1 cellular context compared by ENCODE assay signal in the genomic region with DNA sequence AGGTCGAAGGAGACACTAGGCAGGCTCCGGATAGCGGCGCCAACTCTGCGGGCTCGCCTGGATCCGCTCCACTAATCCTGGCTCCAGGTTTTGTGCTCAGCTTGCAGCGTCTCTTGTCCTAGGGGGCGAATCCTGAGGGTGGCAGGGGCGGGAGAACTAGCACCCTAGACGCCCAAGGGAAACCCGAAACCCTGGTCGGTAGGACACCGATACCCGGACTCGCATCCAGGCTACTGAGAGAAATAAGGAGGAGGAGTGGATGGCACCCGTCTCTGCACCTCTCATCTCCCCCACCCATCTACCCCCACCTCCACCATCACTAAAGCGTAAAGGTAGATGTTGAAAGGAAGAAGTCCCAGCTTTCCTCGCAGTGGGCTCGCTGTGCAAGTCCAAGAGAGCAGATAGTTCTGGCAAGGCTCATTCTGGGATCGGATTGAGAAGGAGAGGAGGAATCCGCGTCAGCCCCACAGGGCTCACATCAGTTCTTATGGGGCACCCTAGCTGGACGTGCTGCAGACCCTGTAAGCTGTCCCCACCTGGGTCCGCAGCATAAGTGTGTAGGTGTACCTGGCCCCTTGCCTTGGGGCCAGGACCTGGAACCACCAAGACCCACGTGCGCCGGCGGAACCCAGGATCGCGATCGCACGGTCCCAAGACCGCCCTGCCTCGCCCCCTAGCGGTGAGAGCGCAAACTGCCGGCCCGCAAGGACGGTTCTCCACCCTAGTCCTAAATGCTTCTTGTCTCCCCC.
TF ChIP-seq lines count a peak whose summit lies in the region.

No MANE protein-coding gene starts in this region.

TF ChIP-seq in K562, 482 proteins besides CTCF, POLR2A, EP300 and RAD21 (continued from another document and continues in another):
- TF ChIP-seq, protein P1, sequence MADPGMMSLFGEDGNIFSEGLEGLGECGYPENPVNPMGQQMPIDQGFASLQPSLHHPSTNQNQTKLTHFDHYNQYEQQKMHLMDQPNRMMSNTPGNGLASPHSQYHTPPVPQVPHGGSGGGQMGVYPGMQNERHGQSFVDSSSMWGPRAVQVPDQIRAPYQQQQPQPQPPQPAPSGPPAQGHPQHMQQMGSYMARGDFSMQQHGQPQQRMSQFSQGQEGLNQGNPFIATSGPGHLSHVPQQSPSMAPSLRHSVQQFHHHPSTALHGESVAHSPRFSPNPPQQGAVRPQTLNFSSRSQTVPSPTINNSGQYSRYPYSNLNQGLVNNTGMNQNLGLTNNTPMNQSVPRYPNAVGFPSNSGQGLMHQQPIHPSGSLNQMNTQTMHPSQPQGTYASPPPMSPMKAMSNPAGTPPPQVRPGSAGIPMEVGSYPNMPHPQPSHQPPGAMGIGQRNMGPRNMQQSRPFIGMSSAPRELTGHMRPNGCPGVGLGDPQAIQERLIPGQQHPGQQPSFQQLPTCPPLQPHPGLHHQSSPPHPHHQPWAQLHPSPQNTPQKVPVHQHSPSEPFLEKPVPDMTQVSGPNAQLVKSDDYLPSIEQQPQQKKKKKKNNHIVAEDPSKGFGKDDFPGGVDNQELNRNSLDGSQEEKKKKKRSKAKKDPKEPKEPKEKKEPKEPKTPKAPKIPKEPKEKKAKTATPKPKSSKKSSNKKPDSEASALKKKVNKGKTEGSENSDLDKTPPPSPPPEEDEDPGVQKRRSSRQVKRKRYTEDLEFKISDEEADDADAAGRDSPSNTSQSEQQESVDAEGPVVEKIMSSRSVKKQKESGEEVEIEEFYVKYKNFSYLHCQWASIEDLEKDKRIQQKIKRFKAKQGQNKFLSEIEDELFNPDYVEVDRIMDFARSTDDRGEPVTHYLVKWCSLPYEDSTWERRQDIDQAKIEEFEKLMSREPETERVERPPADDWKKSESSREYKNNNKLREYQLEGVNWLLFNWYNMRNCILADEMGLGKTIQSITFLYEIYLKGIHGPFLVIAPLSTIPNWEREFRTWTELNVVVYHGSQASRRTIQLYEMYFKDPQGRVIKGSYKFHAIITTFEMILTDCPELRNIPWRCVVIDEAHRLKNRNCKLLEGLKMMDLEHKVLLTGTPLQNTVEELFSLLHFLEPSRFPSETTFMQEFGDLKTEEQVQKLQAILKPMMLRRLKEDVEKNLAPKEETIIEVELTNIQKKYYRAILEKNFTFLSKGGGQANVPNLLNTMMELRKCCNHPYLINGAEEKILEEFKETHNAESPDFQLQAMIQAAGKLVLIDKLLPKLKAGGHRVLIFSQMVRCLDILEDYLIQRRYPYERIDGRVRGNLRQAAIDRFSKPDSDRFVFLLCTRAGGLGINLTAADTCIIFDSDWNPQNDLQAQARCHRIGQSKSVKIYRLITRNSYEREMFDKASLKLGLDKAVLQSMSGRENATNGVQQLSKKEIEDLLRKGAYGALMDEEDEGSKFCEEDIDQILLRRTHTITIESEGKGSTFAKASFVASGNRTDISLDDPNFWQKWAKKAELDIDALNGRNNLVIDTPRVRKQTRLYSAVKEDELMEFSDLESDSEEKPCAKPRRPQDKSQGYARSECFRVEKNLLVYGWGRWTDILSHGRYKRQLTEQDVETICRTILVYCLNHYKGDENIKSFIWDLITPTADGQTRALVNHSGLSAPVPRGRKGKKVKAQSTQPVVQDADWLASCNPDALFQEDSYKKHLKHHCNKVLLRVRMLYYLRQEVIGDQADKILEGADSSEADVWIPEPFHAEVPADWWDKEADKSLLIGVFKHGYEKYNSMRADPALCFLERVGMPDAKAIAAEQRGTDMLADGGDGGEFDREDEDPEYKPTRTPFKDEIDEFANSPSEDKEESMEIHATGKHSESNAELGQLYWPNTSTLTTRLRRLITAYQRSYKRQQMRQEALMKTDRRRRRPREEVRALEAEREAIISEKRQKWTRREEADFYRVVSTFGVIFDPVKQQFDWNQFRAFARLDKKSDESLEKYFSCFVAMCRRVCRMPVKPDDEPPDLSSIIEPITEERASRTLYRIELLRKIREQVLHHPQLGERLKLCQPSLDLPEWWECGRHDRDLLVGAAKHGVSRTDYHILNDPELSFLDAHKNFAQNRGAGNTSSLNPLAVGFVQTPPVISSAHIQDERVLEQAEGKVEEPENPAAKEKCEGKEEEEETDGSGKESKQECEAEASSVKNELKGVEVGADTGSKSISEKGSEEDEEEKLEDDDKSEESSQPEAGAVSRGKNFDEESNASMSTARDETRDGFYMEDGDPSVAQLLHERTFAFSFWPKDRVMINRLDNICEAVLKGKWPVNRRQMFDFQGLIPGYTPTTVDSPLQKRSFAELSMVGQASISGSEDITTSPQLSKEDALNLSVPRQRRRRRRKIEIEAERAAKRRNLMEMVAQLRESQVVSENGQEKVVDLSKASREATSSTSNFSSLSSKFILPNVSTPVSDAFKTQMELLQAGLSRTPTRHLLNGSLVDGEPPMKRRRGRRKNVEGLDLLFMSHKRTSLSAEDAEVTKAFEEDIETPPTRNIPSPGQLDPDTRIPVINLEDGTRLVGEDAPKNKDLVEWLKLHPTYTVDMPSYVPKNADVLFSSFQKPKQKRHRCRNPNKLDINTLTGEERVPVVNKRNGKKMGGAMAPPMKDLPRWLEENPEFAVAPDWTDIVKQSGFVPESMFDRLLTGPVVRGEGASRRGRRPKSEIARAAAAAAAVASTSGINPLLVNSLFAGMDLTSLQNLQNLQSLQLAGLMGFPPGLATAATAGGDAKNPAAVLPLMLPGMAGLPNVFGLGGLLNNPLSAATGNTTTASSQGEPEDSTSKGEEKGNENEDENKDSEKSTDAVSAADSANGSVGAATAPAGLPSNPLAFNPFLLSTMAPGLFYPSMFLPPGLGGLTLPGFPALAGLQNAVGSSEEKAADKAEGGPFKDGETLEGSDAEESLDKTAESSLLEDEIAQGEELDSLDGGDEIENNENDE (IDR thresholded peaks at IDR 0.05; ENCODE audit: low read depth, low read length), result no peak
- TF ChIP-seq KLF10 (CRISPR knock-in tag; IDR thresholded peaks at IDR 0.05) (no peak), JUN (IDR thresholded peaks at IDR 0.05; ENCODE audit: borderline replicate concordance, low read depth, low read length) (no peak; the same call in 1 of the 2 replicates), JUN (CRISPR knock-in tag; IDR thresholded peaks at IDR 0.05; ENCODE audit: borderline replicate concordance) (no peak), TEAD4 (IDR thresholded peaks at IDR 0.05; ENCODE audit: low read length) (no peak), TEAD4 (CRISPR knock-in tag; IDR thresholded peaks at IDR 0.05; ENCODE audit: borderline replicate concordance) (no peak), ZBTB17 (CRISPR knock-in tag; IDR thresholded peaks at IDR 0.05) (no peak), SRSF1 (IDR thresholded peaks at IDR 0.05; ENCODE audit: low read depth, low read length) (no peak), GATA2 (CRISPR knock-in tag; IDR thresholded peaks at IDR 0.05) (no peak), ARID1B (IDR thresholded peaks at IDR 0.05) (no peak), LCOR (CRISPR knock-in tag; IDR thresholded peaks at IDR 0.05) (no peak), ARHGAP35 (IDR thresholded peaks at IDR 0.05; ENCODE audit: partially characterized antibody) (no peak), ZNF584 (CRISPR knock-in tag; IDR thresholded peaks at IDR 0.05; ENCODE audit: low read depth) (no peak), NFE2 (IDR thresholded peaks at IDR 0.05; ENCODE audit: low read depth) (no peak), NRF1 (conservative IDR thresholded peaks at IDR 0.05 in 1 of 2, IDR thresholded peaks at IDR 0.05 in 1 of 2) (peak; percentile 35 to 58; a peak in 3 of 4 replicates), HDAC8 (tag; IDR thresholded peaks at IDR 0.05) (no peak), ZNF212 (CRISPR knock-in tag; IDR thresholded peaks at IDR 0.05) (no peak), POLR2H (tag; IDR thresholded peaks at IDR 0.05; ENCODE audit: low read depth) (no peak), HNRNPUL1 (IDR thresholded peaks at IDR 0.05; ENCODE audit: low read length) (no peak), HOXB6 (CRISPR knock-in tag; IDR thresholded peaks at IDR 0.05; ENCODE audit: borderline replicate concordance) (no peak), ZKSCAN8 (CRISPR knock-in tag; IDR thresholded peaks at IDR 0.05) (no peak)
- TF ChIP-seq, protein P2, sequence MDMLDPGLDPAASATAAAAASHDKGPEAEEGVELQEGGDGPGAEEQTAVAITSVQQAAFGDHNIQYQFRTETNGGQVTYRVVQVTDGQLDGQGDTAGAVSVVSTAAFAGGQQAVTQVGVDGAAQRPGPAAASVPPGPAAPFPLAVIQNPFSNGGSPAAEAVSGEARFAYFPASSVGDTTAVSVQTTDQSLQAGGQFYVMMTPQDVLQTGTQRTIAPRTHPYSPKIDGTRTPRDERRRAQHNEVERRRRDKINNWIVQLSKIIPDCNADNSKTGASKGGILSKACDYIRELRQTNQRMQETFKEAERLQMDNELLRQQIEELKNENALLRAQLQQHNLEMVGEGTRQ (CRISPR knock-in tag; IDR thresholded peaks at IDR 0.05), result peak; percentile 17; the same call in 1 of the 2 replicates
- TF ChIP-seq, protein P3, sequence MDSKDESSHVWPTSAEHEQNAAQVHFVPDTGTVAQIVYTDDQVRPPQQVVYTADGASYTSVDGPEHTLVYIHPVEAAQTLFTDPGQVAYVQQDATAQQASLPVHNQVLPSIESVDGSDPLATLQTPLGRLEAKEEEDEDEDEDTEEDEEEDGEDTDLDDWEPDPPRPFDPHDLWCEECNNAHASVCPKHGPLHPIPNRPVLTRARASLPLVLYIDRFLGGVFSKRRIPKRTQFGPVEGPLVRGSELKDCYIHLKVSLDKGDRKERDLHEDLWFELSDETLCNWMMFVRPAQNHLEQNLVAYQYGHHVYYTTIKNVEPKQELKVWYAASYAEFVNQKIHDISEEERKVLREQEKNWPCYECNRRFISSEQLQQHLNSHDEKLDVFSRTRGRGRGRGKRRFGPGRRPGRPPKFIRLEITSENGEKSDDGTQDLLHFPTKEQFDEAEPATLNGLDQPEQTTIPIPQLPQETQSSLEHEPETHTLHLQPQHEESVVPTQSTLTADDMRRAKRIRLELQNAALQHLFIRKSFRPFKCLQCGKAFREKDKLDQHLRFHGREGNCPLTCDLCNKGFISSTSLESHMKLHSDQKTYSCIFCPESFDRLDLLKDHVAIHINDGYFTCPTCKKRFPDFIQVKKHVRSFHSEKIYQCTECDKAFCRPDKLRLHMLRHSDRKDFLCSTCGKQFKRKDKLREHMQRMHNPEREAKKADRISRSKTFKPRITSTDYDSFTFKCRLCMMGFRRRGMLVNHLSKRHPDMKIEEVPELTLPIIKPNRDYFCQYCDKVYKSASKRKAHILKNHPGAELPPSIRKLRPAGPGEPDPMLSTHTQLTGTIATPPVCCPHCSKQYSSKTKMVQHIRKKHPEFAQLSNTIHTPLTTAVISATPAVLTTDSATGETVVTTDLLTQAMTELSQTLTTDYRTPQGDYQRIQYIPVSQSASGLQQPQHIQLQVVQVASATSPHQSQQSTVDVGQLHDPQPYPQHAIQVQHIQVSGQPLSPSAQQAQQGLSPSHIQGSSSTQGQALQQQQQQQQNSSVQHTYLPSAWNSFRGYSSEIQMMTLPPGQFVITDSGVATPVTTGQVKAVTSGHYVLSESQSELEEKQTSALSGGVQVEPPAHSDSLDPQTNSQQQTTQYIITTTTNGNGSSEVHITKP (IDR thresholded peaks at IDR 0.05; ENCODE audit: partially characterized antibody), result no peak
- TF ChIP-seq, protein P4, sequence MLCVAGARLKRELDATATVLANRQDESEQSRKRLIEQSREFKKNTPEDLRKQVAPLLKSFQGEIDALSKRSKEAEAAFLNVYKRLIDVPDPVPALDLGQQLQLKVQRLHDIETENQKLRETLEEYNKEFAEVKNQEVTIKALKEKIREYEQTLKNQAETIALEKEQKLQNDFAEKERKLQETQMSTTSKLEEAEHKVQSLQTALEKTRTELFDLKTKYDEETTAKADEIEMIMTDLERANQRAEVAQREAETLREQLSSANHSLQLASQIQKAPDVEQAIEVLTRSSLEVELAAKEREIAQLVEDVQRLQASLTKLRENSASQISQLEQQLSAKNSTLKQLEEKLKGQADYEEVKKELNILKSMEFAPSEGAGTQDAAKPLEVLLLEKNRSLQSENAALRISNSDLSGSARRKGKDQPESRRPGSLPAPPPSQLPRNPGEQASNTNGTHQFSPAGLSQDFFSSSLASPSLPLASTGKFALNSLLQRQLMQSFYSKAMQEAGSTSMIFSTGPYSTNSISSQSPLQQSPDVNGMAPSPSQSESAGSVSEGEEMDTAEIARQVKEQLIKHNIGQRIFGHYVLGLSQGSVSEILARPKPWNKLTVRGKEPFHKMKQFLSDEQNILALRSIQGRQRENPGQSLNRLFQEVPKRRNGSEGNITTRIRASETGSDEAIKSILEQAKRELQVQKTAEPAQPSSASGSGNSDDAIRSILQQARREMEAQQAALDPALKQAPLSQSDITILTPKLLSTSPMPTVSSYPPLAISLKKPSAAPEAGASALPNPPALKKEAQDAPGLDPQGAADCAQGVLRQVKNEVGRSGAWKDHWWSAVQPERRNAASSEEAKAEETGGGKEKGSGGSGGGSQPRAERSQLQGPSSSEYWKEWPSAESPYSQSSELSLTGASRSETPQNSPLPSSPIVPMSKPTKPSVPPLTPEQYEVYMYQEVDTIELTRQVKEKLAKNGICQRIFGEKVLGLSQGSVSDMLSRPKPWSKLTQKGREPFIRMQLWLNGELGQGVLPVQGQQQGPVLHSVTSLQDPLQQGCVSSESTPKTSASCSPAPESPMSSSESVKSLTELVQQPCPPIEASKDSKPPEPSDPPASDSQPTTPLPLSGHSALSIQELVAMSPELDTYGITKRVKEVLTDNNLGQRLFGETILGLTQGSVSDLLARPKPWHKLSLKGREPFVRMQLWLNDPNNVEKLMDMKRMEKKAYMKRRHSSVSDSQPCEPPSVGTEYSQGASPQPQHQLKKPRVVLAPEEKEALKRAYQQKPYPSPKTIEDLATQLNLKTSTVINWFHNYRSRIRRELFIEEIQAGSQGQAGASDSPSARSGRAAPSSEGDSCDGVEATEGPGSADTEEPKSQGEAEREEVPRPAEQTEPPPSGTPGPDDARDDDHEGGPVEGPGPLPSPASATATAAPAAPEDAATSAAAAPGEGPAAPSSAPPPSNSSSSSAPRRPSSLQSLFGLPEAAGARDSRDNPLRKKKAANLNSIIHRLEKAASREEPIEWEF (CRISPR knock-in tag; IDR thresholded peaks at IDR 0.05), result no peak
- TF ChIP-seq, protein P5, sequence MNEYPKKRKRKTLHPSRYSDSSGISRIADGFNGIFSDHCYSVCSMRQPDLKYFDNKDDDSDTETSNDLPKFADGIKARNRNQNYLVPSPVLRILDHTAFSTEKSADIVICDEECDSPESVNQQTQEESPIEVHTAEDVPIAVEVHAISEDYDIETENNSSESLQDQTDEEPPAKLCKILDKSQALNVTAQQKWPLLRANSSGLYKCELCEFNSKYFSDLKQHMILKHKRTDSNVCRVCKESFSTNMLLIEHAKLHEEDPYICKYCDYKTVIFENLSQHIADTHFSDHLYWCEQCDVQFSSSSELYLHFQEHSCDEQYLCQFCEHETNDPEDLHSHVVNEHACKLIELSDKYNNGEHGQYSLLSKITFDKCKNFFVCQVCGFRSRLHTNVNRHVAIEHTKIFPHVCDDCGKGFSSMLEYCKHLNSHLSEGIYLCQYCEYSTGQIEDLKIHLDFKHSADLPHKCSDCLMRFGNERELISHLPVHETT (CRISPR knock-in tag; conservative IDR thresholded peaks at IDR 0.05 in 1 of 2, IDR thresholded peaks at IDR 0.05 in 1 of 2), result no peak
- TF ChIP-seq, protein P6, sequence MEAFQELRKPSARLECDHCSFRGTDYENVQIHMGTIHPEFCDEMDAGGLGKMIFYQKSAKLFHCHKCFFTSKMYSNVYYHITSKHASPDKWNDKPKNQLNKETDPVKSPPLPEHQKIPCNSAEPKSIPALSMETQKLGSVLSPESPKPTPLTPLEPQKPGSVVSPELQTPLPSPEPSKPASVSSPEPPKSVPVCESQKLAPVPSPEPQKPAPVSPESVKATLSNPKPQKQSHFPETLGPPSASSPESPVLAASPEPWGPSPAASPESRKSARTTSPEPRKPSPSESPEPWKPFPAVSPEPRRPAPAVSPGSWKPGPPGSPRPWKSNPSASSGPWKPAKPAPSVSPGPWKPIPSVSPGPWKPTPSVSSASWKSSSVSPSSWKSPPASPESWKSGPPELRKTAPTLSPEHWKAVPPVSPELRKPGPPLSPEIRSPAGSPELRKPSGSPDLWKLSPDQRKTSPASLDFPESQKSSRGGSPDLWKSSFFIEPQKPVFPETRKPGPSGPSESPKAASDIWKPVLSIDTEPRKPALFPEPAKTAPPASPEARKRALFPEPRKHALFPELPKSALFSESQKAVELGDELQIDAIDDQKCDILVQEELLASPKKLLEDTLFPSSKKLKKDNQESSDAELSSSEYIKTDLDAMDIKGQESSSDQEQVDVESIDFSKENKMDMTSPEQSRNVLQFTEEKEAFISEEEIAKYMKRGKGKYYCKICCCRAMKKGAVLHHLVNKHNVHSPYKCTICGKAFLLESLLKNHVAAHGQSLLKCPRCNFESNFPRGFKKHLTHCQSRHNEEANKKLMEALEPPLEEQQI (IDR thresholded peaks at IDR 0.05), result no peak
